ENCODE assay signal across 8 cellular contexts in genomic region chr9:129626079-129626943, GRCh38. TPM values are rescaled to one million over a fixed set of nuclear protein-coding genes. Genes with fewer than 3 reads are reported as not detected.
DNase-seq lines count a peak whose midpoint lies in the region; ATAC-seq, FAIRE-seq and TF ChIP-seq lines count a peak whose summit lies in the region.

Gene NTMT1 (plus strand): TSS chr9:129626163. CDS start chr9:129632704, 6,541 bp downstream.

- no peak within 1 kb of the TSS for H2BK15ac ChIP-seq in H9 (ENCODE audit: low read depth, low read length)

- H3K27ac Mint-ChIP-seq in H9: peak within 1 kb of the TSS in 2 of 3 experiments; percentile 37 to 80; a peak in 6 of 7 replicates
- peak within 1 kb of the TSS; percentile 92 for H3K27ac Mint-ChIP-seq in activated naive CD4-positive, alpha-beta T cell treated with anti-CD3 and anti-CD28 coated beads, Interleukin-2, amount 10 ng/mL, durations not matched to agents 7 days and 5 days

- H3K9ac ChIP-seq in H9 (ENCODE audit: extremely low read depth, insufficient read length, low read length) (peak within 1 kb of the TSS; percentile 64), SK-N-SH (peak within 1 kb of the TSS; percentile 91)

- H3K27me3 ChIP-seq in H9 (ENCODE audit: insufficient read depth, low read length) (peaks cover 3% of the 10 kb centered on the region; the same call in 1 of the 2 replicates), MG63 (no peaks in the 10 kb centered on the region), SK-N-SH (ENCODE audit: insufficient read depth) (no peaks in the 10 kb centered on the region), testis (no peaks in the 10 kb centered on the region)

- H3K4me3 Mint-ChIP-seq in H9: peak within 1 kb of the TSS; percentile 82 to 84
- peak within 1 kb of the TSS; percentile 81 for H3K4me3 Mint-ChIP-seq in activated naive CD4-positive, alpha-beta T cell treated with anti-CD3 and anti-CD28 coated beads, Interleukin-2, amount 10 ng/mL, durations not matched to agents 7 days and 5 days

- peaks cover 12% of the 10 kb centered on the region for H3F3A ChIP-seq in SK-N-SH (replicated peaks; ENCODE audit: insufficient read depth)

- ATAC-seq in omental fat pad (ENCODE audit: low FRiP score): peak; percentile 73

- CTCF ChIA-PET in SK-N-SH (lab: Yijun Ruan, JAX): interaction anchor here (0.7 to 12.8 kb wide), 12 partner anchors 10 to 493 kb away, joined by 3 to 212 read pairs (median 3); partner anchors contain the start of gene ASB6
- CTCF ChIA-PET in activated naive CD4-positive, alpha-beta T cell treated with anti-CD3 and anti-CD28 coated beads, Interleukin-2, amount 10 ng/mL, durations not matched to agents 7 days and 5 days (lab: Charles Lee): interaction anchor here (0.5 to 7.3 kb wide), 9 partner anchors 13 to 511 kb away, joined by 3 to 63 read pairs (median 15); no protein-coding TSS in a partner anchor

- no peak within 1 kb of the TSS for H3K4ac ChIP-seq in H9 (ENCODE audit: low read depth, low read length)

- H2BK120ac ChIP-seq in H9 (ENCODE audit: low read depth, low read length, poor library complexity, severe bottlenecking): no peak within 1 kb of the TSS

- no peak within 1 kb of the TSS for H3K56ac ChIP-seq in H9 (ENCODE audit: insufficient read length, low read depth, low read length)

- peak within 1 kb of the TSS; percentile 81 for H3K4me2 ChIP-seq in H9 (ENCODE audit: insufficient read depth, insufficient read length, low read length)
- H3K4me2 ChIP-seq in SK-N-SH: peak within 1 kb of the TSS; percentile 84

- H3K23me2 ChIP-seq in H9 (ENCODE audit: insufficient read length, low read depth, low read length, poor library complexity, severe bottlenecking): peaks cover 8% of the 10 kb centered on the region

- DNase-seq in H9 (peak; percentile 80), MG63 (peak; percentile 74), SK-N-SH (peak; percentile 95), globus pallidus (ENCODE audit: low spot score) (peak; percentile 86), omental fat pad (ENCODE audit: low spot score) (peak; percentile 92), testis (peak; percentile 93)
- DNase-seq in activated naive CD4-positive, alpha-beta T cell treated with anti-CD3 and anti-CD28 coated beads, Interleukin-2, amount 10 ng/mL, durations not matched to agents 7 days and 5 days: peak; percentile 89

- no peak within 1 kb of the TSS for H2BK20ac ChIP-seq in H9 (ENCODE audit: low read depth, low read length, poor library complexity, severe bottlenecking)

- FAIRE-seq in G401.6 (lab: Jason Lieb, UNC): peak; percentile 65

- peak; percentile 93 for TF ChIP-seq POLR2A in testis (IDR thresholded peaks at IDR 0.05)

- no peak within 1 kb of the TSS for H2AFZ ChIP-seq in H9 (ENCODE audit: low read length)
- peak within 1 kb of the TSS; percentile 61 for H2AFZ ChIP-seq in SK-N-SH (ENCODE audit: low read depth)

- no peak within 1 kb of the TSS for H2AK5ac ChIP-seq in H9 (ENCODE audit: insufficient read length, low read length)

- TF ChIP-seq RAD21 in SK-N-SH (IDR thresholded peaks at IDR 0.05; ENCODE audit: low read length): no peak

- peaks cover 14% of the 10 kb centered on the region for H3K27me3 Mint-ChIP-seq in H9 (ENCODE audit: low read depth)
- H3K27me3 Mint-ChIP-seq in activated naive CD4-positive, alpha-beta T cell treated with anti-CD3 and anti-CD28 coated beads, Interleukin-2, amount 10 ng/mL, durations not matched to agents 7 days and 5 days: peaks cover 26% of the 10 kb centered on the region

- H4K5ac ChIP-seq in H9 (ENCODE audit: insufficient read length, low read depth, low read length): no peak within 1 kb of the TSS

- no peak within 1 kb of the TSS for H2BK12ac ChIP-seq in H9 (ENCODE audit: insufficient read length, low read depth, low read length)

- H3K23ac ChIP-seq in H9 (ENCODE audit: insufficient read length, low read depth, low read length): no peak within 1 kb of the TSS

- no peak within 1 kb of the TSS for H4K8ac ChIP-seq in H9 (replicated peaks; ENCODE audit: insufficient read length, low read depth, low read length)

- no peaks in the 10 kb centered on the region for H3K9me2 ChIP-seq in SK-N-SH

- 0 out of 2 replicates have a peak, but pooled peaks cover 2% of the 10 kb centered on the region for H3K4me1 ChIP-seq in H9 (ENCODE audit: insufficient read depth, low read length)
- peaks cover 17 to 30% of the 10 kb centered on the region in 2 experiments; a peak in 2 of 4 replicates for H3K4me1 ChIP-seq in SK-N-SH (ENCODE audit: control insufficient read depth in 1 of 2, insufficient read depth in 2 of 2, low read depth in 1 of 2, low read length in 1 of 2)
- H3K4me1 ChIP-seq in testis: peaks cover 38% of the 10 kb centered on the region

- H3K79me2 ChIP-seq in H9 (ENCODE audit: insufficient read depth, low read length): peaks cover 48% of the 10 kb centered on the region
- H3K79me2 ChIP-seq in SK-N-SH (ENCODE audit: insufficient read depth): peaks cover 56% of the 10 kb centered on the region

- H3K4me3 ChIP-seq in MG63 (peak within 1 kb of the TSS; percentile 92), SK-N-SH (ENCODE audit: low read depth in 2 of 2, low read length in 1 of 2) (peak within 1 kb of the TSS; percentile 87 to 92), testis (peak within 1 kb of the TSS; percentile 75 to 99)

- peaks cover 11% of the 10 kb centered on the region for H3K79me1 ChIP-seq in H9 (ENCODE audit: insufficient read depth, low read depth, low read length, poor library complexity, severe bottlenecking)

- POLR2A ChIA-PET in SK-N-SH (lab: Yijun Ruan, JAX): interaction anchor here (0.6 to 3.0 kb wide), 11 partner anchors 11 to 495 kb away, joined by 3 to 15 read pairs (median 5); partner anchors contain the start of gene IER5L

- H4K20me1 ChIP-seq in H9 (ENCODE audit: control insufficient read depth, insufficient read depth, insufficient read length) (no peaks in the 10 kb centered on the region), SK-N-SH (ENCODE audit: insufficient read depth) (peaks cover 35% of the 10 kb centered on the region)

- H3K36me3 ChIP-seq in MG63 (peaks cover 35% of the 10 kb centered on the region), SK-N-SH (replicated peaks in 1 of 2; ENCODE audit: control insufficient read depth in 1 of 2, insufficient read depth in 2 of 2, low read length in 1 of 2) (no peaks in the 10 kb centered on the region), testis (ENCODE audit: low read depth, missing control alignments) (no peaks in the 10 kb centered on the region)

- H3K18ac ChIP-seq in H9 (ENCODE audit: insufficient read length, low read depth, low read length): peak within 1 kb of the TSS; percentile 97

- H3K14ac ChIP-seq in H9 (ENCODE audit: insufficient read depth, low read length): peak within 1 kb of the TSS; percentile 97; the same call in 1 of the 2 replicates

- no peak within 1 kb of the TSS for H3T11ph ChIP-seq in H9 (ENCODE audit: low read length)

- no CpG with 5 or more reads among the region's 67 CpGs for WGBS in H9 (ENCODE audit: extremely low coverage, insufficient read length, low lambda C conversion rate)
- WGBS in SK-N-SH (ENCODE audit: low lambda C conversion rate): 1% methylated on average over 49 of the region's 67 CpGs
- WGBS in testis, 2 donors: 0% methylated on average over 38 to 67 of the region's 67 CpGs

- H4K91ac ChIP-seq in H9 (ENCODE audit: insufficient read length, low read depth, low read length): no peak within 1 kb of the TSS

- H2BK5ac ChIP-seq in H9 (ENCODE audit: insufficient read length, low read length): no peak within 1 kb of the TSS

- peaks cover 37 to 44% of the 10 kb centered on the region in 2 experiments for H3K4me1 Mint-ChIP-seq in H9
- peaks cover 59% of the 10 kb centered on the region for H3K4me1 Mint-ChIP-seq in activated naive CD4-positive, alpha-beta T cell treated with anti-CD3 and anti-CD28 coated beads, Interleukin-2, amount 10 ng/mL, durations not matched to agents 7 days and 5 days

- peaks cover 3 to 19% (median 15%) of the 10 kb centered on the region in 3 experiments; a peak in 5 of 7 replicates for H3K36me3 Mint-ChIP-seq in H9 (ENCODE audit: insufficient read depth in 1 of 3, low read depth in 3 of 3)
- peaks cover 14% of the 10 kb centered on the region for H3K36me3 Mint-ChIP-seq in activated naive CD4-positive, alpha-beta T cell treated with anti-CD3 and anti-CD28 coated beads, Interleukin-2, amount 10 ng/mL, durations not matched to agents 7 days and 5 days

- H3K9me3 Mint-ChIP-seq in H9: no peaks in the 10 kb centered on the region
- H3K9me3 Mint-ChIP-seq in activated naive CD4-positive, alpha-beta T cell treated with anti-CD3 and anti-CD28 coated beads, Interleukin-2, amount 10 ng/mL, durations not matched to agents 7 days and 5 days: no peaks in the 10 kb centered on the region

- TF ChIP-seq EP300 in SK-N-SH (IDR thresholded peaks at IDR 0.05; ENCODE audit: borderline replicate concordance in 1 of 2, low read depth in 1 of 2, low read length in 1 of 2): no peak

- H3K27ac ChIP-seq in H9 (ENCODE audit: insufficient read length, low read depth, low read length) (no peak within 1 kb of the TSS), SK-N-SH (ENCODE audit: low read depth in 2 of 2, low read length in 1 of 2) (peak within 1 kb of the TSS; percentile 78 to 83), testis (peak within 1 kb of the TSS; percentile 89 to 92)

- intact Hi-C loops in testis (cut with DNase I; ENCODE audit: low total_unique reads): no loop called here

- TF ChIP-seq CTCF in H9 (conservative IDR thresholded peaks at IDR 0.05) (no peak), SK-N-SH (IDR thresholded peaks at IDR 0.05) (no peak), omental fat pad (IDR thresholded peaks at IDR 0.05) (no peak), testis (IDR thresholded peaks at IDR 0.05) (no peak)

- H3K9me3 ChIP-seq in H9 (ENCODE audit: control insufficient read depth, low read depth, low read length): no peaks in the 10 kb centered on the region
- no peaks in the 10 kb centered on the region for H3K9me3 ChIP-seq in MG63
- H3K9me3 ChIP-seq in SK-N-SH: no peaks in the 10 kb centered on the region
- no peaks in the 10 kb centered on the region for H3K9me3 ChIP-seq in testis

TF ChIP-seq in SK-N-SH, 30 proteins besides CTCF, POLR2A, EP300 and RAD21 (continues in another document):
- TF ChIP-seq GATA2 (CRISPR knock-in tag; IDR thresholded peaks at IDR 0.05): no peak

RNA-seq across cellular contexts. Expression of gene NTMT1, which starts in this region (rescaled TPM):
- total RNA-seq in H9 (2021) (57.9 and 63.3 TPM in 2 replicates), omental fat pad (10 to 100 TPM; 15.8 to 37.9 (median 20.3) TPM), testis (10 to 100 TPM; 71.8 to 82.6 TPM)
- 82.0 and 99.2 TPM in 2 replicates for total RNA-seq in MG63 (2014; rRNA removed; shearing (Covaris generic); ENCODE audit: low replicate concordance)
- polyA plus RNA-seq in SK-N-SH (2012; rRNA removed) (75.0 and 78.3 TPM in 2 replicates), testis (ENCODE audit: insufficient read depth, low read depth, low replicate concordance) (189 TPM)
- polyA plus RNA-seq in SK-N-SH (2012; cell fraction: cytosol; rRNA removed): 44.3 and 62.6 TPM in 2 replicates
- 44.8 and 47.5 TPM in 2 replicates for polyA plus RNA-seq in SK-N-SH (2012; cell fraction: nucleus; rRNA removed)
